Comparison of ENCODE assay signal across 1 cellular context in genomic region chr17:74748529-74749261, GRCh38.
TF ChIP-seq lines count a peak whose summit lies in the region.

Gene NHERF1, plus strand, starts transcription at chr17:74748628. Its CDS starts 219 bp downstream, at chr17:74748847.

TF ChIP-seq in GM12878, 131 proteins besides CTCF, POLR2A, EP300 and RAD21 (continued from another document):
- TF ChIP-seq TBL1XR1 (IDR thresholded peaks at IDR 0.05; ENCODE audit: low read depth, low read length) (no peak), USF1 (IDR thresholded peaks at IDR 0.05; ENCODE audit: borderline replicate concordance, extremely low read length, insufficient read depth, low read depth, low read length) (no peak), NR2F1 (conservative IDR thresholded peaks at IDR 0.05) (peak; percentile 43; the same call in 1 of the 2 replicates), PAX8 (IDR thresholded peaks at IDR 0.05) (no peak)
TF ChIP-seq in GM12878: peak in this region for 21.
